In the genomic region with DNA sequence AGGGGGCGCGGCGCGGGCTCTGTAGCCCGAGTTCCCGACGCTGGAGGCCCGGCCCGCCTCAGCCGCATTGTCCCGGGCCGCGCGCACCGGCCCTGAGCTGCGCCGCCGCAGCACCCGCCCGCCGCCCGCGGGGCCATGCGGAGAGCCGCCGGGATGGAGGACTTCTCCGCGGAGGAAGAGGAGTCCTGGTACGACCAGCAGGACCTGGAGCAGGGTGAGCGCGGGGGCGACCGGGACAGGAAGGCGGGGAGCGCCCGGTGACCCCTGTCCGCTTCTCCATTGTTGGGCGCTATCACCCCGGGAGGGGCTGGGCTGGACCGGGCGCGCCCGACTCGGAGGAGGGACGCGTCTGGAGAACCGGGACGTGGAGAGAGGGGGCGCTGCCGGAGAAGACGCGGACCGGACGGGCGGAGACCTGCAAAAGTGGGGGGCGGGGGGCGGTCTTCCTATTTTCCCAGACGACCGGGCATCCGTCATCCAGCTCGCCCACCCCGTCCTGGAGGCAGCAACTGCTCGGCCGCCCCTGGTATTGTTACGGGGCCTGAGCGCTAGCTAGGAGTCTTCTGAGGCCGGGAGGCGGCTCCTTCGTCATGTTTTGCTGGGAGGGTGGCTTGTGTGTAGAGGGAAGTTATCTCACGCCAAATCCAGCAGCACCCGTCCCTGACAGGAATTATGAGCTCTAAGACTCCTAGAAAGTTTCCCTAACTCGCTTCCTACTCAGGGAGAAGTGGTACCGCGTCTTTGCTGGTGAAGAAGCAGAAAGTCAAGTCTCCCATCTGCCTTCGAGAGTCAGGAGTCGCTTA, we compare ENCODE assay signal across 8 cellular contexts. TPM values are rescaled to one million over a fixed set of nuclear protein-coding genes. Genes with fewer than 3 reads are reported as not detected.
DNase-seq lines count a peak whose midpoint lies in the region; ATAC-seq and TF ChIP-seq lines count a peak whose summit lies in the region.

No MANE protein-coding gene starts in this region.

- H3K27me3 ChIP-seq in esophagus muscularis mucosa = no peaks in the 10 kb centered on the region
- H3K27me3 ChIP-seq in mononuclear cell (ENCODE audit: insufficient read depth, low read length) = peaks cover 17% of the 10 kb centered on the region
- H3K27me3 ChIP-seq in thoracic aorta (replicated peaks; ENCODE audit: insufficient read depth) = no peaks in the 10 kb centered on the region

- peak overlapping the region; percentile 92 to 98 (median 96) for H3K27ac ChIP-seq in esophagus muscularis mucosa (replicated peaks in 1 of 4)
- peak overlapping the region; percentile 91 to 98 for H3K27ac ChIP-seq in thoracic aorta

- peaks cover 34 to 47% (median 38%) of the 10 kb centered on the region in 4 donors for H3K4me1 ChIP-seq in esophagus muscularis mucosa
- peaks cover 30% of the 10 kb centered on the region for H3K4me1 ChIP-seq in mononuclear cell (ENCODE audit: insufficient read depth, low read length)
- peaks cover 2 to 22% of the 10 kb centered on the region in 2 donors for H3K4me1 ChIP-seq in thoracic aorta (ENCODE audit: control insufficient read depth in 1 of 2, low read depth in 2 of 2)

- TF ChIP-seq CTCF in esophagus muscularis mucosa (IDR thresholded peaks at IDR 0.05) (peak; percentile 46 to 62 (median 55)), thoracic aorta (IDR thresholded peaks at IDR 0.05) (peak; percentile 29)

- no peak for TF ChIP-seq POLR2A in esophagus muscularis mucosa (IDR thresholded peaks at IDR 0.05; ENCODE audit: low read depth)

- H3K9me3 ChIP-seq in esophagus muscularis mucosa (no peaks in the 10 kb centered on the region), mononuclear cell (ENCODE audit: low read depth, low read length) (no peaks in the 10 kb centered on the region), thoracic aorta (no peaks in the 10 kb centered on the region)

- H3K36me3 ChIP-seq in esophagus muscularis mucosa (no peaks in the 10 kb centered on the region), thoracic aorta (no peaks in the 10 kb centered on the region)

- ATAC-seq in GM21619 (IDR thresholded peaks at IDR 0.05; ENCODE audit: unreplicated experiment) = peak; percentile 35
- ATAC-seq in thoracic aorta (ENCODE audit: insufficient number of reproducible peaks, low FRiP score, low read depth) = peak; percentile 44

- peak overlapping the region; percentile 73 to 94 (median 90) for H3K4me3 ChIP-seq in esophagus muscularis mucosa
- H3K4me3 ChIP-seq in mononuclear cell (ENCODE audit: low read length) = peak overlapping the region; percentile 31
- H3K4me3 ChIP-seq in thoracic aorta = peak overlapping the region; percentile 86

- DNase-seq in Daoy (ENCODE audit: low read depth) (peak; percentile 79), LHCN-M2 (ENCODE audit: low read depth) (peak; percentile 69), esophagus muscularis mucosa (ENCODE audit: extremely low spot score) (peak; percentile 94), thoracic aorta (ENCODE audit: low spot score) (peak; percentile 53), NCI-H128 (lab: John Stamatoyannopoulos, UW; ENCODE audit: unreplicated experiment) (no peak)
- DNase-seq in activated CD4-positive, alpha-beta T cell treated with anti-CD3 and anti-CD28 coated beads, Interleukin-2, amount 50 U/mL, for 48 hours = peak; percentile 24 to 40

- 14% methylated on average over 15 of the region's 76 CpGs for WGBS in esophagus muscularis mucosa

- intact Hi-C loops in esophagus muscularis mucosa (cut with DNase I) = loop anchor here (2.0 to 5.0 kb wide), 2 partner anchors 25 to 44 kb away; partner anchors contain the start of gene MRPL58

- TF ChIP-seq EP300 in esophagus muscularis mucosa (IDR thresholded peaks at IDR 0.05) = no peak

RNA-seq across cellular contexts. Expression of gene CDR2L, which starts 0.7 kb away (rescaled TPM):
- total RNA-seq in Daoy (2014; rRNA removed; shearing (Covaris generic)) = 9.2 and 11.5 TPM in 2 replicates
- 25.1 and 33.1 TPM in 2 replicates for total RNA-seq in LHCN-M2 (2014; rRNA removed)
- polyA plus RNA-seq in LHCN-M2 (2012) = 25.8 TPM
- total RNA-seq in esophagus muscularis mucosa = 10 to 100 TPM; 14.6 to 36.7 (median 24.3) TPM
- 0.31 TPM for total RNA-seq in mononuclear cell
- total RNA-seq in thoracic aorta = 10 to 100 TPM; 26.4 to 29.8 TPM

RNA-seq across cellular contexts. Expression of gene HID1, which starts 15.6 kb away (rescaled TPM):
- 0.11 and 0.45 TPM in 2 replicates for total RNA-seq in Daoy (2014; rRNA removed; shearing (Covaris generic))
- total RNA-seq in LHCN-M2 (2014; rRNA removed) = not detected in 2 replicates
- polyA plus RNA-seq in LHCN-M2 (2012) = 0.12 TPM
- 10 to 100 TPM in 2 of 4 donors, 1 to 10 TPM in 2; 4.5 to 17.1 (median 10.9) TPM for total RNA-seq in esophagus muscularis mucosa
- total RNA-seq in mononuclear cell = 3.1 TPM
- 10 to 100 TPM; 14.3 to 14.8 TPM for total RNA-seq in thoracic aorta

RNA-seq across cellular contexts. Expression of gene MRPL58, which starts 24.4 kb away (rescaled TPM):
- 155 and 172 TPM in 2 replicates for total RNA-seq in Daoy (2014; rRNA removed; shearing (Covaris generic))
- 56.0 and 84.9 TPM in 2 replicates for total RNA-seq in LHCN-M2 (2014; rRNA removed)
- 46.3 TPM for polyA plus RNA-seq in LHCN-M2 (2012)
- 10 to 100 TPM; 34.9 to 47.8 (median 40.2) TPM for total RNA-seq in esophagus muscularis mucosa
- 8.6 TPM for total RNA-seq in mononuclear cell
- 10 to 100 TPM; 40.3 to 82.6 TPM for total RNA-seq in thoracic aorta

RNA-seq across cellular contexts. Expression of gene OTOP3, which starts 52.4 kb away (rescaled TPM):
- total RNA-seq in Daoy (2014; rRNA removed; shearing (Covaris generic)) = not detected in 2 replicates
- total RNA-seq in LHCN-M2 (2014; rRNA removed) (not detected in 2 replicates), esophagus muscularis mucosa (not detected), mononuclear cell (not detected), thoracic aorta (not detected)
- polyA plus RNA-seq in LHCN-M2 (2012) = not detected

RNA-seq across cellular contexts. Expression of gene ATP5PD, which starts 58.7 kb away (rescaled TPM):
- total RNA-seq in Daoy (2014; rRNA removed; shearing (Covaris generic)) = 453 and 707 TPM in 2 replicates
- total RNA-seq in LHCN-M2 (2014; rRNA removed) (281 and 284 TPM in 2 replicates), esophagus muscularis mucosa (100 to 1,000 TPM; 202 to 388 (median 256) TPM), mononuclear cell (150 TPM), thoracic aorta (100 to 1,000 TPM; 109 to 189 TPM)
- polyA plus RNA-seq in LHCN-M2 (2012) = 605 TPM

Comparison
In these comparisons a context has a peak if more than half of its experiments do, and no peak if none do; other contexts are left out.
1. H3K4me3 ChIP-seq: peak in every context shown above with its lines; median percentile 90 in esophagus muscularis mucosa; 86 in thoracic aorta; 31 in mononuclear cell.